11 cellular contexts compared by ENCODE assay signal in the genomic region with DNA sequence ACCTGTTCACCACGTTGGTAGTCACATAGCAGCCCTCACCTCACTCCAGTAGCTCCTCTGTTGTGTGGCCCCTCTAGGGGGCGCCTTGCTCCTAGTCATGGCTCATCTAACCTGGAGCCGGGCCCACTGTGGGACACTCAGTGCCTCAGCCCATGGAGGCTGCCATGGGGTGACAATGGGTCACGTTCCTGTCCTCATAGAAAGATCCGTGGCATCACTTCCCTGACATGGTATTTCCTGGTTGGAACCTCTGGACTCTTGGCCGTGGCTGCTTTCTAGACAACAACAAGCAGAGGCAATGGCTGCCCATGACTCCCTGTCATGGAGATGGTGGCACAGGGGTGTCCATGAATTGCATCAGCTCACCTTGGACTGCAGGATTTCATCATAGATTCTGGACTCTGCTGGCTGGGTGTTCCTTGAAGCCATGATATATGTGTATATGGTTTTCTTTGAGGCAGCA. TPM values are rescaled to one million over a fixed set of nuclear protein-coding genes. Genes with fewer than 3 reads are reported as not detected.
DNase-seq lines count a peak whose midpoint lies in the region; ATAC-seq and TF ChIP-seq lines count a peak whose summit lies in the region.
"Had no signal": no experiment of that assay in that cellular context is flagged by ENCODE, and none has a peak within 500 bp of the region (broad histone marks: within the 10 kb centered on the region; RNA-seq: fewer than 3 reads in every experiment).

No MANE protein-coding gene starts in this region.

- H3K4me3 ChIP-seq in left ventricle myocardium inferior: no peak overlapping the region
- H3K4me3 ChIP-seq in liver (ENCODE audit: low read depth in 1 of 3, low read length in 3 of 3): no peak overlapping the region
- H3K4me3 ChIP-seq: HAP-1 had no signal

- H3K36me3 ChIP-seq in left ventricle myocardium inferior (no peaks in the 10 kb centered on the region), liver (ENCODE audit: control insufficient read depth in 4 of 4, insufficient read depth in 3 of 4, low read depth in 1 of 4, low read length in 3 of 4) (no peaks in the 10 kb centered on the region)
- H3K36me3 ChIP-seq: HAP-1 had no signal

- H3K27ac ChIP-seq in left ventricle myocardium inferior (replicated peaks) (no peak overlapping the region), liver (ENCODE audit: low read depth in 1 of 2, low read length in 2 of 2) (no peak overlapping the region)

- no peaks in the 10 kb centered on the region for H3K9me3 Mint-ChIP-seq in stimulated activated naive CD8-positive, alpha-beta T cell treated with anti-CD3 and anti-CD28 coated beads, Interleukin-15, amount 100 ng/mL, for 72 hours

- peak overlapping the region; percentile 10 to 79 for H3K27ac Mint-ChIP-seq in stimulated activated naive CD8-positive, alpha-beta T cell treated with anti-CD3 and anti-CD28 coated beads, Interleukin-15, amount 100 ng/mL, for 72 hours

- ATAC-seq in left cardiac atrium: no peak
- peak; percentile 87 for ATAC-seq in stimulated activated naive CD8-positive, alpha-beta T cell treated with anti-CD3 and anti-CD28 coated beads, Interleukin-15, amount 100 ng/mL, for 72 hours
- no peak for ATAC-seq in GM21381 (IDR thresholded peaks at IDR 0.05; ENCODE audit: unreplicated experiment)
- no peak for ATAC-seq in GM21576 (IDR thresholded peaks at IDR 0.05; ENCODE audit: unreplicated experiment)
- ATAC-seq in GM21526 (IDR thresholded peaks at IDR 0.05; ENCODE audit: low FRiP score, unreplicated experiment): no peak
- ATAC-seq: Panc1 had no signal

- TF ChIP-seq CTCF in left ventricle myocardium inferior (IDR thresholded peaks at IDR 0.05; ENCODE audit: borderline replicate concordance) (no peak), liver (IDR thresholded peaks at IDR 0.05; ENCODE audit: low read depth, low read length, missing input control) (peak; percentile 5)

- peaks cover 21% of the 10 kb centered on the region for H3K27me3 ChIP-seq in left ventricle myocardium inferior (ENCODE audit: low read depth)
- H3K27me3 ChIP-seq in liver (ENCODE audit: control insufficient read depth in 4 of 4, insufficient read depth in 4 of 4, low read length in 3 of 4): no peaks in the 10 kb centered on the region

- H3K4me3 Mint-ChIP-seq in stimulated activated naive CD8-positive, alpha-beta T cell treated with anti-CD3 and anti-CD28 coated beads, Interleukin-15, amount 100 ng/mL, for 72 hours: no peak overlapping the region

- 70% methylated on average over 6 of the region's 6 CpGs for WGBS in liver

- H3K27me3 Mint-ChIP-seq in stimulated activated naive CD8-positive, alpha-beta T cell treated with anti-CD3 and anti-CD28 coated beads, Interleukin-15, amount 100 ng/mL, for 72 hours: no peaks in the 10 kb centered on the region

- H3K9me3 ChIP-seq in left ventricle myocardium inferior (replicated peaks) (no peaks in the 10 kb centered on the region), liver (ENCODE audit: control insufficient read depth in 4 of 4, low read length in 3 of 4) (no peaks in the 10 kb centered on the region)
- H3K9me3 ChIP-seq: HAP-1 had no signal

- intact Hi-C loops in left cardiac atrium (cut with DNase I) (no loop called here), left ventricle myocardium inferior (cut with micrococcal nuclease) (no loop called here)

- TF ChIP-seq RAD21 in liver (IDR thresholded peaks at IDR 0.05): no peak

- H3K4me1 Mint-ChIP-seq in stimulated activated naive CD8-positive, alpha-beta T cell treated with anti-CD3 and anti-CD28 coated beads, Interleukin-15, amount 100 ng/mL, for 72 hours: peaks cover 36% of the 10 kb centered on the region

- no peak overlapping the region for H3K9ac ChIP-seq in liver (ENCODE audit: low read depth in 1 of 2, low read length in 2 of 2)

- DNase-seq in left cardiac atrium: peak; percentile 29
- no peak for DNase-seq in left ventricle myocardium inferior
- peak; percentile 84 for DNase-seq in activated CD8-positive, alpha-beta memory T cell treated with anti-CD3 and anti-CD28 coated beads for 24 hours
- DNase-seq in stimulated activated naive CD8-positive, alpha-beta T cell treated with anti-CD3 and anti-CD28 coated beads, Interleukin-15, amount 100 ng/mL, for 72 hours: peak; percentile 47 to 60

- H3K4me1 ChIP-seq in left ventricle myocardium inferior (no peaks in the 10 kb centered on the region), liver (ENCODE audit: control insufficient read depth in 4 of 4, insufficient read depth in 4 of 4, low read length in 3 of 4) (no peaks in the 10 kb centered on the region)
- H3K4me1 ChIP-seq: HAP-1 had no signal

TF ChIP-seq in liver, 16 proteins besides CTCF, POLR2A, EP300 and RAD21:
- TF ChIP-seq JUND (IDR thresholded peaks at IDR 0.05): no peak
- TF ChIP-seq YY1 (IDR thresholded peaks at IDR 0.05): no peak
- TF ChIP-seq TAF1 (conservative IDR thresholded peaks at IDR 0.05): no peak
- no peak for TF ChIP-seq FOXA2 (IDR thresholded peaks at IDR 0.05)
- TF ChIP-seq GABPA (IDR thresholded peaks at IDR 0.05 in 1 of 2, conservative IDR thresholded peaks at IDR 0.05 in 1 of 2): no peak
- TF ChIP-seq, protein P1, sequence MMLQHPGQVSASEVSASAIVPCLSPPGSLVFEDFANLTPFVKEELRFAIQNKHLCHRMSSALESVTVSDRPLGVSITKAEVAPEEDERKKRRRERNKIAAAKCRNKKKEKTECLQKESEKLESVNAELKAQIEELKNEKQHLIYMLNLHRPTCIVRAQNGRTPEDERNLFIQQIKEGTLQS (IDR thresholded peaks at IDR 0.05): no peak
- TF ChIP-seq, protein P2, sequence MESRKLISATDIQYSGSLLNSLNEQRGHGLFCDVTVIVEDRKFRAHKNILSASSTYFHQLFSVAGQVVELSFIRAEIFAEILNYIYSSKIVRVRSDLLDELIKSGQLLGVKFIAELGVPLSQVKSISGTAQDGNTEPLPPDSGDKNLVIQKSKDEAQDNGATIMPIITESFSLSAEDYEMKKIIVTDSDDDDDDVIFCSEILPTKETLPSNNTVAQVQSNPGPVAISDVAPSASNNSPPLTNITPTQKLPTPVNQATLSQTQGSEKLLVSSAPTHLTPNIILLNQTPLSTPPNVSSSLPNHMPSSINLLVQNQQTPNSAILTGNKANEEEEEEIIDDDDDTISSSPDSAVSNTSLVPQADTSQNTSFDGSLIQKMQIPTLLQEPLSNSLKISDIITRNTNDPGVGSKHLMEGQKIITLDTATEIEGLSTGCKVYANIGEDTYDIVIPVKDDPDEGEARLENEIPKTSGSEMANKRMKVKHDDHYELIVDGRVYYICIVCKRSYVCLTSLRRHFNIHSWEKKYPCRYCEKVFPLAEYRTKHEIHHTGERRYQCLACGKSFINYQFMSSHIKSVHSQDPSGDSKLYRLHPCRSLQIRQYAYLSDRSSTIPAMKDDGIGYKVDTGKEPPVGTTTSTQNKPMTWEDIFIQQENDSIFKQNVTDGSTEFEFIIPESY (IDR thresholded peaks at IDR 0.05): no peak
- no peak for TF ChIP-seq HNF4A (conservative IDR thresholded peaks at IDR 0.05)
- no peak for TF ChIP-seq RXRA (IDR thresholded peaks at IDR 0.05)
- no peak for TF ChIP-seq NR2F2 (IDR thresholded peaks at IDR 0.05)
- no peak for TF ChIP-seq FOXA1 (IDR thresholded peaks at IDR 0.05)

RNA-seq across cellular contexts. Expression of a gene that starts 27.5 kb away (rescaled TPM):
- total RNA-seq in left cardiac atrium (1 to 10 TPM in 1 of 2 donors, under 1 TPM in 1; 0.55 to 1.4 TPM), left ventricle myocardium inferior (0.22 TPM), liver (1 to 10 TPM; 1.0 to 1.2 TPM)
- polyA plus RNA-seq in liver: under 1 TPM; 0.76 to 0.84 TPM
- total RNA-seq: endothelial cell of umbilical vein had no signal
- polyA plus RNA-seq: endothelial cell of umbilical vein had no signal

RNA-seq across cellular contexts. Expression of a gene that starts 28.7 kb away (rescaled TPM):
- total RNA-seq in left cardiac atrium (1 to 10 TPM; 4.8 to 7.7 TPM), left ventricle myocardium inferior (3.6 TPM), liver (1 to 10 TPM; 5.8 to 8.8 TPM)
- polyA plus RNA-seq in liver: 1 to 10 TPM; 2.1 to 3.0 TPM
- total RNA-seq: endothelial cell of umbilical vein had no signal
- polyA plus RNA-seq: endothelial cell of umbilical vein had no signal
